ENCODE assay signal across 25 cellular contexts in genomic region chr21:37983336-37984095, GRCh38.
A peak's percentile ranks its signal among the peaks of the same experiment; 100 is the strongest.
DNase-seq lines count a peak whose midpoint lies in the region; ATAC-seq, FAIRE-seq and TF ChIP-seq lines count a peak whose summit lies in the region.
"Had no signal": no experiment of that assay in that cellular context is flagged by ENCODE, and none has a peak within 500 bp of the region (broad histone marks: within the 10 kb centered on the region; RNA-seq: fewer than 3 reads in every experiment).

No MANE protein-coding gene starts in this region.

- ATAC-seq in HG03469 (IDR thresholded peaks at IDR 0.05; ENCODE audit: unreplicated experiment) = no peak
- ATAC-seq: activated T-cell treated with anti-CD3 and anti-CD28 coated beads, Interleukin-2, amount 50 U/mL, for 72 hours; CD8-positive, alpha-beta T cell; esophagus mucosa; GM12878 had no signal

- no peaks in the 10 kb centered on the region for H3K79me1 ChIP-seq in trophoblast cell (ENCODE audit: low read length)

- H2BK120ac ChIP-seq in trophoblast cell (ENCODE audit: insufficient read depth, low read length, poor library complexity) = no peak overlapping the region

- TF ChIP-seq CTCF in RWPE1 (conservative IDR thresholded peaks at IDR 0.05; ENCODE audit: low read depth) = no peak

- DNase-seq in ELR (ENCODE audit: low read depth) (peak; percentile 94), RWPE1 (ENCODE audit: low spot score) (peak; percentile 68), epithelial cell of prostate (ENCODE audit: low read depth, low spot score) (peak; percentile 48), trophoblast cell (peak; percentile 12 to 61), NCI-H510A (lab: John Stamatoyannopoulos, UW) (no peak), activated gamma-delta T cell (lab: John Stamatoyannopoulos, UW) (no peak), frontal cortex (ENCODE audit: low spot score in 2 of 2) (no peak)
- DNase-seq: activated CD4-positive, alpha-beta T cell treated with anti-CD3 and anti-CD28 coated beads for 1 hour; activated naive CD4-positive, alpha-beta T cell treated with anti-CD3 and anti-CD28 coated beads, Interleukin-2, amount 10 ng/mL, durations not matched to agents 7 days and 5 days; activated T-cell treated with anti-CD3 and anti-CD28 coated beads, Interleukin-2, amount 50 U/mL, for 72 hours; anterior cingulate cortex; CD8-positive, alpha-beta T cell; cerebellar nuclear complex; DMS153; Kasumi-1; NCI-H1105; NCI-H524; stimulated activated CD4-positive, alpha-beta T cell treated with anti-CD3 and anti-CD28 coated beads, Interleukin-2, amount 100 ng/mL, for 48 hours; stimulated activated naive CD4-positive, alpha-beta T cell treated with Interleukin-2 at 50 U/mL for 16 hours; SW 1271 had no signal

- H3K4me1 ChIP-seq in trophoblast cell (ENCODE audit: control insufficient read depth in 1 of 2, insufficient read depth in 2 of 2, low read length in 2 of 2) = no peaks in the 10 kb centered on the region

- H3K4me2 ChIP-seq in trophoblast cell (ENCODE audit: low read length) = peak overlapping the region; percentile 30

- H4K91ac ChIP-seq in trophoblast cell (ENCODE audit: low read depth, low read length) = no peak overlapping the region

- H3K36me3 ChIP-seq in trophoblast cell (ENCODE audit: control insufficient read depth in 1 of 2, insufficient read depth in 2 of 2, low read length in 2 of 2) = no peaks in the 10 kb centered on the region
- H3K36me3 ChIP-seq: neutrophil had no signal

- H3K79me2 ChIP-seq in trophoblast cell (ENCODE audit: control insufficient read depth, insufficient read depth, low read length, poor library complexity) = no peaks in the 10 kb centered on the region

- no peak overlapping the region for H3K4me3 ChIP-seq in trophoblast cell (ENCODE audit: low read depth, low read length)
- H3K4me3 ChIP-seq: GM12878 had no signal

- H3K4ac ChIP-seq in trophoblast cell (ENCODE audit: low read depth, low read length) = no peak overlapping the region

- H2AK5ac ChIP-seq in trophoblast cell (ENCODE audit: low read length) = no peak overlapping the region

- no peak overlapping the region for H3K23ac ChIP-seq in trophoblast cell (ENCODE audit: low read length)

- H3K9me3 ChIP-seq in trophoblast cell (ENCODE audit: insufficient read depth, low read depth, low read length) = no peaks in the 10 kb centered on the region
- H3K9me3 ChIP-seq: neutrophil had no signal

- POLR2A ChIA-PET in RWPE1 (lab: Yijun Ruan, JAX; ENCODE audit: low non-redundant PET) = no interaction called here

- FAIRE-seq in frontal cortex (lab: Jason Lieb, UNC) = no peak
- FAIRE-seq: GM12878, TTC549 had no signal

- no peak overlapping the region for H4K12ac ChIP-seq in trophoblast cell (ENCODE audit: low read depth, low read length)

- H3K9ac ChIP-seq in trophoblast cell (ENCODE audit: low read length) = no peak overlapping the region

- H3K14ac ChIP-seq in trophoblast cell (ENCODE audit: low read length) = no peak overlapping the region

- H3K27ac ChIP-seq in RWPE1 = no peak overlapping the region
- H3K27ac ChIP-seq in epithelial cell of prostate = peak overlapping the region; percentile 35
- H3K27ac ChIP-seq in trophoblast cell (ENCODE audit: low read depth, low read length) = no peak overlapping the region
- H3K27ac ChIP-seq: neutrophil had no signal

- H2AFZ ChIP-seq in trophoblast cell (ENCODE audit: insufficient read depth, low read length, poor library complexity) = no peak overlapping the region

- no peak overlapping the region for H2BK5ac ChIP-seq in trophoblast cell (ENCODE audit: low read depth, low read length, poor library complexity)

- no peak overlapping the region for H4K8ac ChIP-seq in trophoblast cell (ENCODE audit: low read depth, low read length)

- WGBS in trophoblast cell (ENCODE audit: extremely low coverage, insufficient coverage, insufficient read length) = no CpG with 5 or more reads among the region's 5 CpGs

- no peak overlapping the region for H3K18ac ChIP-seq in trophoblast cell (ENCODE audit: low read length)

- H3K27me3 ChIP-seq in trophoblast cell (ENCODE audit: insufficient read depth, low read length) = no peaks in the 10 kb centered on the region

- H2BK12ac ChIP-seq in trophoblast cell (ENCODE audit: low read length) = no peak overlapping the region

- CTCF ChIA-PET in RWPE1 (lab: Yijun Ruan, JAX) = interaction anchor here (0.5 kb wide), 1 partner anchor 143 kb away, joined by 3 read pairs; no protein-coding TSS in a partner anchor

Comparison
In these comparisons a context has a peak if more than half of its experiments do, and no peak if none do; other contexts are left out.
1. DNase-seq: peak in ELR (single experiment), RWPE1 (single experiment), epithelial cell of prostate (single experiment) and trophoblast cell (2 of 2); none in NCI-H510A (single experiment), activated gamma-delta T cell (single experiment) and frontal cortex (0 of 2).